In the genomic region with DNA sequence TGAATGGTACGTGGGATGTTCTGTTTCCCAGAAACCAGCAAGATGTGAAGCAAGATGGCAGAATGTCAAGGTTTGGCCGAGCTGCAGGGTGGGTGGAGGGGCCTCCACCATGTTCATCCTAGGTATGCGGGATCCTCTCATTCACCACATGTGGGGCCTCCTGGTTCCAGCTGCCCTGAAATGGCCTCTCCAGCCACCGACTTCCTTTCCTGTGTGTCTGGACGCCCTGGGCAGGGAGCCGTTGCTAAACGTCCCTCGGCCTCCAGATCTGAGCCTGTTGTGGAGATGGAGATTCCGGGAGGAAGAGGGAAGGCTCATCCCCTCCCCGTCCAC, we compare ENCODE assay signal across 17 cellular contexts.
DNase-seq lines count a peak whose midpoint lies in the region; ATAC-seq and TF ChIP-seq lines count a peak whose summit lies in the region.
"Had no signal": no experiment of that assay in that cellular context is flagged by ENCODE, and none has a peak within 500 bp of the region (broad histone marks: within the 10 kb centered on the region; RNA-seq: fewer than 3 reads in every experiment).

No MANE protein-coding gene starts in this region.

- H3K36me3 Mint-ChIP-seq in endodermal cell (ENCODE audit: low read depth): no peaks in the 10 kb centered on the region
- H3K36me3 Mint-ChIP-seq in activated naive CD4-positive, alpha-beta T cell treated with anti-CD3 and anti-CD28 coated beads for 36 hours (ENCODE audit: low read depth): no peaks in the 10 kb centered on the region
- peaks cover 14% of the 10 kb centered on the region for H3K36me3 Mint-ChIP-seq in mesothelial cell of epicardium
- H3K36me3 Mint-ChIP-seq: CD14-positive monocyte had no signal

- intact Hi-C loops in heart left ventricle (cut with DNase I): no loop called here
- intact Hi-C loops in Right ventricle myocardium inferior (cut with DNase I): no loop called here
- intact Hi-C loops in posterior vena cava (cut with DNase I): no loop called here
- intact Hi-C loops in mammary epithelial cell (cut with micrococcal nuclease): no loop called here
- intact Hi-C loops in activated naive CD4-positive, alpha-beta T cell treated with anti-CD3 and anti-CD28 coated beads for 36 hours (cut with micrococcal nuclease): no loop called here

- H4K20me1 ChIP-seq in mammary epithelial cell (ENCODE audit: insufficient read depth, low read length): no peaks in the 10 kb centered on the region

- H2AFZ ChIP-seq in mammary epithelial cell (ENCODE audit: low read depth, low read length): no peak overlapping the region
- H2AFZ ChIP-seq: GM23338 had no signal

- H3K9me3 Mint-ChIP-seq in endodermal cell (peaks cover 29% of the 10 kb centered on the region), mesothelial cell of epicardium (peaks cover 35% of the 10 kb centered on the region)
- peaks cover 14% of the 10 kb centered on the region for H3K9me3 Mint-ChIP-seq in activated naive CD4-positive, alpha-beta T cell treated with anti-CD3 and anti-CD28 coated beads for 36 hours

- DNase-seq in heart left ventricle (peak in 3 of 5 donors; percentile 11 to 28 (median 13)), Right ventricle myocardium inferior (ENCODE audit: missing footprints) (no peak), endodermal cell (peak; percentile 15), posterior vena cava (ENCODE audit: low spot score) (peak; percentile 69), mammary epithelial cell (no peak), mesothelial cell of epicardium (ENCODE audit: low spot score in 2 of 2, unreplicated experiment in 2 of 2) (no peak)
- DNase-seq in activated naive CD4-positive, alpha-beta T cell treated with anti-CD3 and anti-CD28 coated beads for 36 hours: no peak
- DNase-seq: NCI-H1105, NCI-H146, NCI-H2029, NCI-H345, SJCRH30 had no signal

- H3K4me3 Mint-ChIP-seq in endodermal cell: no peak overlapping the region
- H3K4me3 Mint-ChIP-seq in activated naive CD4-positive, alpha-beta T cell treated with anti-CD3 and anti-CD28 coated beads for 36 hours: no peak overlapping the region
- H3K4me3 Mint-ChIP-seq in mesothelial cell of epicardium: no peak overlapping the region
- H3K4me3 Mint-ChIP-seq: CD14-positive monocyte, GM23338 had no signal

- dilution Hi-C loops in mammary epithelial cell (cut with HindIII; ENCODE audit: low sequenced_read_pairs): no loop called here

- no peak overlapping the region for H3K4me3 ChIP-seq in heart left ventricle
- no peak overlapping the region for H3K4me3 ChIP-seq in endodermal cell (ENCODE audit: low read length)
- no peak overlapping the region for H3K4me3 ChIP-seq in mammary epithelial cell (replicated peaks in 1 of 3; ENCODE audit: insufficient read depth in 1 of 3, low read depth in 2 of 3, low read length in 3 of 3)
- H3K4me3 ChIP-seq: GM23338, SJCRH30 had no signal

- peaks cover 11% of the 10 kb centered on the region for H3K27me3 Mint-ChIP-seq in endodermal cell (ENCODE audit: insufficient read depth)
- no peaks in the 10 kb centered on the region for H3K27me3 Mint-ChIP-seq in activated naive CD4-positive, alpha-beta T cell treated with anti-CD3 and anti-CD28 coated beads for 36 hours (ENCODE audit: low read depth)
- no peaks in the 10 kb centered on the region for H3K27me3 Mint-ChIP-seq in mesothelial cell of epicardium (ENCODE audit: low read depth)

- no peak overlapping the region for H3K27ac Mint-ChIP-seq in endodermal cell
- H3K27ac Mint-ChIP-seq in activated naive CD4-positive, alpha-beta T cell treated with anti-CD3 and anti-CD28 coated beads for 36 hours: no peak overlapping the region
- no peak overlapping the region for H3K27ac Mint-ChIP-seq in mesothelial cell of epicardium
- H3K27ac Mint-ChIP-seq: GM23338, IgD-negative memory B cell had no signal

- H3K4me1 Mint-ChIP-seq in endodermal cell (no peaks in the 10 kb centered on the region), mesothelial cell of epicardium (peaks cover 6% of the 10 kb centered on the region)
- no peaks in the 10 kb centered on the region for H3K4me1 Mint-ChIP-seq in activated naive CD4-positive, alpha-beta T cell treated with anti-CD3 and anti-CD28 coated beads for 36 hours (ENCODE audit: low read depth)
- H3K4me1 Mint-ChIP-seq: CD14-positive monocyte, GM23338, IgD-negative memory B cell had no signal

- H3K4me2 ChIP-seq in mammary epithelial cell (ENCODE audit: insufficient read depth, low read depth, low read length): no peak overlapping the region
- H3K4me2 ChIP-seq: GM23338 had no signal

- no peak overlapping the region for H3K27ac ChIP-seq in heart left ventricle
- no peak overlapping the region for H3K27ac ChIP-seq in endodermal cell (ENCODE audit: low read depth, low read length)
- H3K27ac ChIP-seq in mammary epithelial cell (ENCODE audit: insufficient read depth, low read depth, low read length): no peak overlapping the region
- H3K27ac ChIP-seq: SJCRH30 had no signal

- in situ Hi-C loops in mammary epithelial cell (cut with MboI; ENCODE audit: low sequenced_read_pairs in 2 of 2): no loop called here

- H3K36me3 ChIP-seq in heart left ventricle: no peaks in the 10 kb centered on the region
- no peaks in the 10 kb centered on the region for H3K36me3 ChIP-seq in endodermal cell (ENCODE audit: control insufficient read depth, insufficient read depth, low read length)
- no peaks in the 10 kb centered on the region for H3K36me3 ChIP-seq in mammary epithelial cell (ENCODE audit: insufficient read depth, low read length)
- H3K36me3 ChIP-seq: SJCRH30 had no signal

- no TSS peak for BruUV-seq in mammary epithelial cell (replicated peaks; lab: Mats Ljungman, UMichigan)

- H3K79me2 ChIP-seq in mammary epithelial cell (ENCODE audit: insufficient read depth, low read length): no peaks in the 10 kb centered on the region

- no peak overlapping the region for H3K9ac ChIP-seq in endodermal cell (ENCODE audit: extremely low read depth, low read length, poor library complexity, severe bottlenecking)
- H3K9ac ChIP-seq in mammary epithelial cell (ENCODE audit: insufficient read depth, low read length): no peak overlapping the region

- H3K4me1 ChIP-seq in heart left ventricle: peaks cover 0 to 9% (median 0%) of the 10 kb centered on the region in 12 donors
- no peaks in the 10 kb centered on the region for H3K4me1 ChIP-seq in endodermal cell (ENCODE audit: control insufficient read depth, insufficient read depth, low read length)
- H3K4me1 ChIP-seq in mammary epithelial cell (ENCODE audit: insufficient read depth, low read length): peaks cover 17% of the 10 kb centered on the region
- H3K4me1 ChIP-seq: SJCRH30 had no signal

- ATAC-seq in heart left ventricle (no peak), Right ventricle myocardium inferior (no peak)
- ATAC-seq: GM23338, HCT116, Panc1 had no signal

- H3K27me3 ChIP-seq in heart left ventricle (no peaks in the 10 kb centered on the region), endodermal cell (ENCODE audit: control insufficient read depth, insufficient read depth, low read length, poor library complexity, severe bottlenecking) (no peaks in the 10 kb centered on the region), mammary epithelial cell (ENCODE audit: insufficient read depth, low read length) (no peaks in the 10 kb centered on the region)
- H3K27me3 ChIP-seq: SJCRH30 had no signal

- CTCF ChIA-PET in mammary epithelial cell (lab: Charles Lee; ENCODE audit: low non-redundant PET): no interaction called here
- CTCF ChIA-PET in activated naive CD4-positive, alpha-beta T cell treated with anti-CD3 and anti-CD28 coated beads for 36 hours (lab: Charles Lee): interaction anchor here (1.4 kb wide), 1 partner anchor 55 kb away, joined by 3 read pairs; no protein-coding TSS in a partner anchor

- 75 to 84% (median 80%) methylated on average over 10 of the region's 10 CpGs for WGBS in heart left ventricle, 4 donors
- 93 to 98% methylated on average over 6 to 10 of the region's 10 CpGs for WGBS in endodermal cell (ENCODE audit: insufficient coverage in 1 of 2, insufficient read length in 1 of 2), 2 experiments
- 53% methylated on average over 9 of the region's 10 CpGs for WGBS in mammary epithelial cell (ENCODE audit: low coverage, missing lambda C conversion rate)

- TF ChIP-seq POLR2A in heart left ventricle (IDR thresholded peaks at IDR 0.05): no peak

- TF ChIP-seq CTCF in heart left ventricle (IDR thresholded peaks at IDR 0.05) (no peak), endodermal cell (conservative IDR thresholded peaks at IDR 0.05) (no peak), mammary epithelial cell (conservative IDR thresholded peaks at IDR 0.05 in 1 of 2, IDR thresholded peaks at IDR 0.05 in 1 of 2; ENCODE audit: extremely low read depth in 1 of 2, insufficient read depth in 1 of 2, low read depth in 1 of 2, low read length in 2 of 2) (no peak), mesothelial cell of epicardium (IDR thresholded peaks at IDR 0.05; ENCODE audit: unreplicated experiment) (no peak)

- peaks cover 0 to 40% (median 14%) of the 10 kb centered on the region in 12 donors for H3K9me3 ChIP-seq in heart left ventricle
- H3K9me3 ChIP-seq in endodermal cell (ENCODE audit: control insufficient read depth, low read length): peaks cover 13% of the 10 kb centered on the region
- peaks cover 10% of the 10 kb centered on the region for H3K9me3 ChIP-seq in mammary epithelial cell (replicated peaks; ENCODE audit: insufficient read depth, low read length)
- H3K9me3 ChIP-seq: SJCRH30 had no signal

Comparison
In these comparisons a context has a peak if more than half of its experiments do, and no peak if none do; other contexts are left out.
1. DNase-seq: peak in heart left ventricle (3 of 5), endodermal cell (single experiment) and posterior vena cava (single experiment); none in Right ventricle myocardium inferior (single experiment), mammary epithelial cell (single experiment), activated naive CD4-positive, alpha-beta T cell treated with anti-CD3 and anti-CD28 coated beads for 36 hours (single experiment) and mesothelial cell of epicardium (0 of 2).